8 cellular contexts compared by ENCODE assay signal in the genomic region with DNA sequence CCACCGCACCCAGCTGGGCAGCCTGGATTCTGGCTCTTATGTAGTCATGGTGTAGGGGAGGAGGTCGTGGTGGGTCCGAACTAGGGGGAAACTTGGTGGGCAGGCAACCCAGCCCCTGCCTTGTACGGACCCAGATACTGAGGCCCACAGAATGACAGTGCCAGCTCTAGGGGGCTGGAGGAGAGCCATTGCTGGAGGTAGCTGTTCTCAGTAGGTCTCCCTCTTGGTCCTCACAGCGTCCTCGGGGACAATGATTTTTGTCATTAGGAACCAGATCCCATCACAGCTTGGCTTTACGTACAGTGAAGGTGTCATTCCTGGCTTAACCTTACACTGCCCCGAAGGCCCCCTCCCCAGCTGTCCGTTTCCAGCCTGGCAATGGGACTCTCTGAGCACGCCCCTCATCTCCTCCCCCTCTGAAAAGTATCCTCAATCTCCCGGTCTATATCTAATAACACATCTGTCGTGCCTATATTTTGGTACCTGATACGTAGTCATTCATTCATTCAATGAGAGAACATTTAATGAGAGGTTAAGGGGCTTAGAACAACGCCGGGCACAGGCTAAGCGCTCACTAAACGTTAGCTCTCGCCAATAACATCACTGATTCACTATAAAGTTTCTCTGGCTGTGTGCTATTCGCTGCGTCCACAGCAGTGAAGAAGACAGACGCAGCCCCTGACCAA. TPM values are rescaled to one million over a fixed set of nuclear protein-coding genes. Genes with fewer than 3 reads are reported as not detected.
DNase-seq lines count a peak whose midpoint lies in the region.

No MANE protein-coding gene starts in this region.

- no peaks in the 10 kb centered on the region for H3K9me3 Mint-ChIP-seq in activated naive CD8-positive, alpha-beta T cell (ENCODE audit: low read depth)

- peak overlapping the region; percentile 71 for H3K27ac ChIP-seq in layer of hippocampus (ENCODE audit: low read depth, low read length)
- H3K27ac ChIP-seq in thymus (ENCODE audit: low read depth), result no peak overlapping the region

- H3K36me3 Mint-ChIP-seq in activated naive CD8-positive, alpha-beta T cell, result peaks cover 2% of the 10 kb centered on the region

- no peaks in the 10 kb centered on the region for H3K27me3 Mint-ChIP-seq in activated naive CD8-positive, alpha-beta T cell

- peak overlapping the region; percentile 98 for H3K4me3 ChIP-seq in thymus (ENCODE audit: low read length)

- peak overlapping the region; percentile 41 for H3K27ac Mint-ChIP-seq in activated naive CD8-positive, alpha-beta T cell

- peaks cover 3% of the 10 kb centered on the region for H3K36me3 ChIP-seq in thymus (ENCODE audit: control insufficient read depth, insufficient read depth)

- H3K4me3 Mint-ChIP-seq in activated naive CD8-positive, alpha-beta T cell, result peak overlapping the region; percentile 80

- peaks cover 10% of the 10 kb centered on the region for H3K4me1 ChIP-seq in thymus (ENCODE audit: control insufficient read depth, insufficient read depth, low read length)

- H3K9me3 ChIP-seq in thymus (ENCODE audit: control insufficient read depth), result no peaks in the 10 kb centered on the region

- DNase-seq in activated CD8-positive, alpha-beta memory T cell treated with anti-CD3 and anti-CD28 coated beads, Interleukin-2, amount 50 U/mL, for 48 hours, result peak; percentile 56
- no peak for DNase-seq in activated CD8-positive, alpha-beta memory T cell treated with anti-CD3 and anti-CD28 coated beads, Interleukin-2, amount 50 U/mL, for 4 hours
- no peak for DNase-seq in NCI-H1436 (lab: John Stamatoyannopoulos, UW)
- DNase-seq in NCI-H2107 (lab: John Stamatoyannopoulos, UW), result no peak
- DNase-seq in KG1 (lab: John Stamatoyannopoulos, UW), result no peak

- H3K27me3 ChIP-seq in layer of hippocampus (ENCODE audit: control insufficient read depth, insufficient read depth, low read length), result no peaks in the 10 kb centered on the region
- H3K27me3 ChIP-seq in thymus (ENCODE audit: control insufficient read depth, insufficient read depth), result peaks cover 2% of the 10 kb centered on the region

- WGBS in thymus, result 78% methylated on average over 21 of the region's 21 CpGs

- peaks cover 38% of the 10 kb centered on the region for H3K4me1 Mint-ChIP-seq in activated naive CD8-positive, alpha-beta T cell (ENCODE audit: low read depth)

RNA-seq across cellular contexts. Expression of gene DYNC1H1, which starts 0.6 kb away (rescaled TPM):
- 111 TPM for polyA plus RNA-seq in thymus
